27 cellular contexts compared by ENCODE assay signal in genomic region chr14:77439861-77440260, GRCh38. TPM values are rescaled to one million over a fixed set of nuclear protein-coding genes. Genes with fewer than 3 reads are reported as not detected.
"Had no signal": no experiment of that assay in that cellular context is flagged by ENCODE, and none has a peak within 500 bp of the region (broad histone marks: within the 10 kb centered on the region; RNA-seq: fewer than 3 reads in every experiment).

No MANE protein-coding gene starts in this region.

- H3K4me1 ChIP-seq: stomach, suprapubic skin, testis, thyroid gland, tibial artery, tibial nerve, transverse colon, upper lobe of left lung, upper lobe of right lung, uterus, vagina had no signal

- ATAC-seq: stimulated activated effector memory CD8-positive, alpha-beta T cell treated with anti-CD3 and anti-CD28 coated beads, Interleukin-12 subunit alpha, Interleukin-12 subunit beta, amount 100 ng/mL, for 72 hours; stimulated activated memory B cell treated with anti-CD40 and anti-IgM and Interleukin-4, amounts not matched to agents 10 μg/mL and 1 μg/mL and 100 μg/mL, for 72 hours; stimulated activated naive B cell treated with anti-CD40 and anti-IgM and Interleukin-4, amounts not matched to agents 10 μg/mL and 1 μg/mL and 100 μg/mL, for 72 hours; stimulated activated naive CD8-positive, alpha-beta T cell treated with anti-CD3 and anti-CD28 coated beads, Interleukin-15, amount 100 ng/mL, for 72 hours; stimulated activated naive CD8-positive, alpha-beta T cell treated with anti-CD3 and anti-CD28 coated beads, Interleukin-15, Interleukin-2, amounts not matched to agents 100 U/mL and 50 U/mL, for 24 hours; upper lobe of right lung had no signal

- FAIRE-seq: urothelium cell line had no signal

- DNase-seq: stimulated activated CD4-positive, alpha-beta T cell treated with anti-CD3 and anti-CD28 coated beads, Interleukin-2, amount 100 ng/mL, for 48 hours; stimulated activated CD4-positive, alpha-beta T cell treated with anti-CD3 and anti-CD28 coated beads, Interleukin-4, amount 100 ng/mL, for 1 hour; stimulated activated CD4-positive, alpha-beta T cell treated with anti-CD3 and anti-CD28 coated beads, Interleukin-4, amount 100 ng/mL, for 24 hours; stimulated activated CD4-positive, alpha-beta T cell treated with anti-CD3 and anti-CD28 coated beads, Interleukin-4, amount 100 ng/mL, for 4 hours; stimulated activated CD8-positive, alpha-beta memory T cell treated with anti-CD3 and anti-CD28 coated beads, Interleukin-4, amount 100 ng/mL, for 48 hours; stimulated activated naive B cell treated with anti-CD40 and anti-IgM and Interleukin-4, amounts not matched to agents 10 μg/mL and 1 μg/mL and 100 μg/mL, for 72 hours; stimulated activated naive CD4-positive, alpha-beta T cell; stimulated activated naive CD4-positive, alpha-beta T cell treated with Interleukin-2 at 50 U/mL for 16 hours; stimulated activated naive CD8-positive, alpha-beta T cell treated with anti-CD3 and anti-CD28 coated beads, Interleukin-15, amount 100 ng/mL, for 72 hours; stimulated activated naive CD8-positive, alpha-beta T cell treated with anti-CD3 and anti-CD28 coated beads, Interleukin-15, Interleukin-2, amounts not matched to agents 100 U/mL and 50 U/mL, for 24 hours; stomach; substantia nigra; testis; thyroid gland; tibial artery; transverse colon; upper lobe of left lung; upper lobe of right lung; uterus had no signal

- H3K27me3 ChIP-seq: stomach, suprapubic skin, testis, thyroid gland, tibial artery, tibial nerve, transverse colon, upper lobe of left lung, upper lobe of right lung, uterus, vagina had no signal

- H3K27ac ChIP-seq: stomach, suprapubic skin, testis, thoracic aorta, thyroid gland, tibial artery, tibial nerve, transverse colon, upper lobe of left lung, upper lobe of right lung, uterus, vagina had no signal

- H3K9me3 ChIP-seq: stomach, suprapubic skin, testis, thoracic aorta, thyroid gland, tibial artery, tibial nerve, transverse colon, upper lobe of left lung, upper lobe of right lung, uterus, vagina had no signal

- H3K4me3 ChIP-seq: stomach, suprapubic skin, testis, thoracic aorta, thyroid gland, tibial artery, tibial nerve, transverse colon, upper lobe of left lung, upper lobe of right lung, uterus, vagina had no signal

- H3K36me3 ChIP-seq: uterus had no signal

RNA-seq across cellular contexts. Expression of gene NOXRED1, which starts 16.5 kb away (rescaled TPM):
- total RNA-seq: vagina had no signal

RNA-seq across cellular contexts. Expression of gene ISM2, which starts 58.8 kb away (rescaled TPM):
- total RNA-seq: suprapubic skin, thoracic aorta, thyroid gland, upper lobe of left lung, upper lobe of right lung, urinary bladder had no signal
